In the genomic region with DNA sequence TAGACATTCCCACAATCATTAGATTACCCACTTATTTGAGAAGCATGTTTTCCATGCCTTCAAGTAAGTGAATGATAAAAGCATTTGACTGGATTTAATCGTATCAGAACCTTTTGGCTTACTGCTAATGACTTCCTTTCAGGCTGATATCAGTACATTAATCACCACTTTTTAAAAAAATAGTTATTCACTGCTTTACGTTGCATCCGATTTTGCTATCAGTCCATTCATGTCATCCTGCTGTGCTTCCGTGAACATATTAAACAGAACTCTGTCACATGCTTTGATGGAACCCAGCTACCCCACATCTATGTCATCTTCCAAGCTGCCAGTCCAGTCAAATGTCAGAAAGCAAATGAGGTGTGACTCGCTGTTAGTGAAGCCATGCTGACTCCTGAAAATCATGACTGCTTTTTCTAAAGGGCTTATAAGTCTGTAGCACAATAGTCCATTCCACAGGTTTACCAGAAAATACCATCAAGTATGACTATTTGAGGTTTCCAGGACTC, we compare ENCODE assay signal across 20 cellular contexts.
A peak's percentile ranks its signal among the peaks of the same experiment; 100 is the strongest.
DNase-seq lines count a peak whose midpoint lies in the region; ATAC-seq, FAIRE-seq and TF ChIP-seq lines count a peak whose summit lies in the region.
"Had no signal": no experiment of that assay in that cellular context is flagged by ENCODE, and none has a peak within 500 bp of the region (broad histone marks: within the 10 kb centered on the region; RNA-seq: fewer than 3 reads in every experiment).

No MANE protein-coding gene starts in this region.

- no peak for TF ChIP-seq POLR2A in breast epithelium (IDR thresholded peaks at IDR 0.05)

- H2AFZ ChIP-seq in mammary epithelial cell (ENCODE audit: low read depth, low read length), result peak overlapping the region; percentile 44

- no peak for ATAC-seq in left colon
- ATAC-seq: natural killer cell had no signal

- H3K36me3 ChIP-seq in mammary epithelial cell (ENCODE audit: insufficient read depth, low read length), result no peaks in the 10 kb centered on the region
- H3K36me3 ChIP-seq in breast epithelium, result no peaks in the 10 kb centered on the region
- no peaks in the 10 kb centered on the region for H3K36me3 ChIP-seq in adipocyte (ENCODE audit: control insufficient read depth, insufficient read depth, low read length, severe bottlenecking)

- no peak for TF ChIP-seq CTCF in mammary epithelial cell (conservative IDR thresholded peaks at IDR 0.05 in 1 of 2, IDR thresholded peaks at IDR 0.05 in 1 of 2; ENCODE audit: extremely low read depth in 1 of 2, insufficient read depth in 1 of 2, low read depth in 1 of 2, low read length in 2 of 2)
- no peak for TF ChIP-seq CTCF in breast epithelium (IDR thresholded peaks at IDR 0.05)

- no peak for FAIRE-seq in urothelium cell line (lab: Jason Lieb, UNC)

- no TSS peak for BruUV-seq in mammary epithelial cell (replicated peaks; lab: Mats Ljungman, UMichigan)

- H3K9ac ChIP-seq in mammary epithelial cell (ENCODE audit: insufficient read depth, low read length), result no peak overlapping the region
- H3K9ac ChIP-seq in adipocyte (ENCODE audit: low read length), result no peak overlapping the region

- H4K20me1 ChIP-seq in mammary epithelial cell (ENCODE audit: insufficient read depth, low read length), result no peaks in the 10 kb centered on the region

- dilution Hi-C loops in mammary epithelial cell (cut with HindIII; ENCODE audit: low sequenced_read_pairs), result no loop called here

- DNase-seq in mammary epithelial cell, result peak; percentile 72
- DNase-seq in breast epithelium (ENCODE audit: low spot score in 2 of 2), result no peak
- peak; percentile 18 for DNase-seq in adipocyte (ENCODE audit: low read depth)
- DNase-seq in glomerular visceral epithelial cell (ENCODE audit: extremely low spot score), result peak; percentile 41
- DNase-seq in urothelium cell line (ENCODE audit: low spot score), result peak; percentile 9
- no peak for DNase-seq in amygdala (lab: John Stamatoyannopoulos, UW)
- no peak for DNase-seq in left colon
- DNase-seq in NCI-H2081 treated with DMSO at 0.1 percent for 48 hours (lab: John Stamatoyannopoulos, UW), result no peak
- DNase-seq: 8988T; activated CD4-positive, alpha-beta T cell treated with anti-CD3 and anti-CD28 coated beads, Interleukin-2, amount 10 ng/mL, durations not matched to agents 24 days and 14 days; activated naive CD8-positive, alpha-beta T cell treated with anti-CD3 and anti-CD28 coated beads, Interleukin-2, amount 10 ng/mL, durations not matched to agents 7 days and 5 days; COR-L47; GF-D8; hypothalamus; natural killer cell; NCI-H2107; NCI-H82; stimulated activated CD4-positive, alpha-beta T cell treated with anti-CD3 and anti-CD28 coated beads, Interleukin-1b, Interleukin-23, amount 100 ng/mL, for 48 hours; T1000 had no signal

- CTCF ChIA-PET in mammary epithelial cell (lab: Charles Lee; ENCODE audit: low non-redundant PET), result no interaction called here

- 85% methylated on average over 5 of the region's 5 CpGs for WGBS in mammary epithelial cell (ENCODE audit: low coverage, missing lambda C conversion rate)

- H3K9me3 ChIP-seq in mammary epithelial cell (replicated peaks; ENCODE audit: insufficient read depth, low read length) (no peaks in the 10 kb centered on the region), breast epithelium (no peaks in the 10 kb centered on the region), adipocyte (ENCODE audit: control insufficient read depth, low read length) (no peaks in the 10 kb centered on the region)

- intact Hi-C loops in mammary epithelial cell (cut with micrococcal nuclease) (loop anchor here (5.0 kb wide), 2 partner anchors 92 to 198 kb away; no protein-coding TSS in a partner anchor), breast epithelium (cut with DNase I; ENCODE audit: low total_unique reads) (no loop called here), left colon (cut with DNase I, micrococcal nuclease) (no loop called here)

- in situ Hi-C loops in mammary epithelial cell (cut with MboI; ENCODE audit: low sequenced_read_pairs in 2 of 2), result no loop called here

- peaks cover 28% of the 10 kb centered on the region for H3K4me1 ChIP-seq in mammary epithelial cell (ENCODE audit: insufficient read depth, low read length)
- H3K4me1 ChIP-seq in breast epithelium, result no peaks in the 10 kb centered on the region
- H3K4me1 ChIP-seq in adipocyte (ENCODE audit: control insufficient read depth, insufficient read depth, low read length), result peaks cover 21% of the 10 kb centered on the region

- H3K79me2 ChIP-seq in mammary epithelial cell (ENCODE audit: insufficient read depth, low read length), result no peaks in the 10 kb centered on the region

- peak overlapping the region; percentile 9 for H3K4me2 ChIP-seq in mammary epithelial cell (ENCODE audit: insufficient read depth, low read depth, low read length)

- H3K27me3 ChIP-seq in mammary epithelial cell (ENCODE audit: insufficient read depth, low read length) (no peaks in the 10 kb centered on the region), breast epithelium (no peaks in the 10 kb centered on the region), adipocyte (replicated peaks; ENCODE audit: control insufficient read depth, insufficient read depth, low read length) (no peaks in the 10 kb centered on the region)

- H3K4me3 ChIP-seq in mammary epithelial cell (replicated peaks in 1 of 3; ENCODE audit: insufficient read depth in 1 of 3, low read depth in 2 of 3, low read length in 3 of 3) (no peak overlapping the region), breast epithelium (no peak overlapping the region), adipocyte (ENCODE audit: low read length) (no peak overlapping the region)
- H3K4me3 ChIP-seq: coronary artery had no signal

- no peak overlapping the region for H3K27ac ChIP-seq in mammary epithelial cell (ENCODE audit: insufficient read depth, low read depth, low read length)
- no peak overlapping the region for H3K27ac ChIP-seq in breast epithelium
- H3K27ac ChIP-seq: coronary artery had no signal

Comparison
In these comparisons a context has a peak if more than half of its experiments do, and no peak if none do; other contexts are left out.
1. DNase-seq: peak in mammary epithelial cell (single experiment), adipocyte (single experiment), glomerular visceral epithelial cell (single experiment) and urothelium cell line (single experiment); none in breast epithelium (0 of 2), amygdala (0 of 56), left colon (0 of 2) and NCI-H2081 treated with DMSO at 0.1 percent for 48 hours (single experiment).